ENCODE assay signal across 11 cellular contexts in the genomic region with DNA sequence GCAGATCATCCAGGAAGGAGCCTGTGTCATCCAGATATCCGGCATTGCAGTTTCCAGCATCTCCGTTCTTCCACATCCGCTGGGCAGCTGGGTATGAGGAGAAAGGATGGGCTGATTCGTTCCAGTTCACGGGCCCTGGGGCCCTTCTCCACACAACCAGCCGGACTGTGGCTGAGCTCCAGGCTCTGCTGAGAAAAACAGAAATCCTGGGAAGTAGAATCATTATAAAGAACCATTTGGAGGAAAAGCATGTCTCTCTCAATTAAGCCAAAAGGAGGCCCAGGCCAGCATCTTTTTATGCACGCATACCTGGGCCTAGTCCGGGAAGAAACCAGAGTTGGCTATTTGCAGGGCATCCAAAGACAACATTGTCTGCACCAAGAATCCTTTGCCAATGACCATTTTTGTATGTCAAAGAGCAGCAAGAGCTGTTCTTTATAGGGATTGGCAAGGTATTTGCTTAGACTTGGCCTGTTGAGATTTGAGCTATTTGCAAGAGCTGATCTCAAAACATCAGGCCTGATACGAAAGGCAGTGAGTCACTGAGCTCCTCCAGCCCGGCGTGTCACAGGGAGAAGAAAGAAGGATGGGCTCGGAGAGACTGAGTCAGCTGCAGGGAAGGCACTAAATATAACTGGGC.
DNase-seq lines count a peak whose midpoint lies in the region; ATAC-seq, FAIRE-seq and TF ChIP-seq lines count a peak whose summit lies in the region.
"Had no signal": no experiment of that assay in that cellular context is flagged by ENCODE, and none has a peak within 500 bp of the region (broad histone marks: within the 10 kb centered on the region; RNA-seq: fewer than 3 reads in every experiment).

No MANE protein-coding gene starts in this region.

- intact Hi-C loops in esophagus squamous epithelium (cut with DNase I) = no loop called here
- intact Hi-C loops in natural killer cell (cut with micrococcal nuclease) = no loop called here
- intact Hi-C loops in uterus (cut with DNase I; ENCODE audit: low total_unique reads) = no loop called here
- intact Hi-C loops in spleen (cut with DNase I; ENCODE audit: low total_unique reads) = no loop called here

- TF ChIP-seq CTCF in esophagus squamous epithelium (IDR thresholded peaks at IDR 0.05) (no peak), natural killer cell (IDR thresholded peaks at IDR 0.05) (no peak), uterus (IDR thresholded peaks at IDR 0.05) (no peak), spleen (IDR thresholded peaks at IDR 0.05 in 8 of 11, conservative IDR thresholded peaks at IDR 0.05 in 3 of 11) (no peak)

- H3K36me3 ChIP-seq in esophagus squamous epithelium = no peaks in the 10 kb centered on the region
- H3K36me3 ChIP-seq in uterus = no peaks in the 10 kb centered on the region
- H3K36me3 ChIP-seq in spleen = no peaks in the 10 kb centered on the region

- no peak overlapping the region for H3K27ac Mint-ChIP-seq in natural killer cell
- H3K27ac Mint-ChIP-seq: T-helper 17 cell had no signal

- H3K27ac ChIP-seq in esophagus squamous epithelium = peak overlapping the region; percentile 17 to 88 (median 70)
- peak overlapping the region; percentile 13 to 73 for H3K27ac ChIP-seq in uterus
- no peak overlapping the region for H3K27ac ChIP-seq in spleen
- H3K27ac ChIP-seq: parathyroid adenoma had no signal

- peak overlapping the region; percentile 17 for H3K4me3 Mint-ChIP-seq in natural killer cell
- H3K4me3 Mint-ChIP-seq: T-helper 17 cell had no signal

- H3K4me1 ChIP-seq in esophagus squamous epithelium = peaks cover 0 to 34% (median 7%) of the 10 kb centered on the region in 3 donors
- H3K4me1 ChIP-seq in uterus = no peaks in the 10 kb centered on the region
- H3K4me1 ChIP-seq in spleen = peaks cover 0 to 20% (median 1%) of the 10 kb centered on the region in 6 donors
- H3K4me1 ChIP-seq: parathyroid adenoma had no signal

- H3K27me3 Mint-ChIP-seq in natural killer cell (ENCODE audit: low read depth in 2 of 2) = peaks cover 29 to 32% of the 10 kb centered on the region in 2 donors
- H3K27me3 Mint-ChIP-seq: T-helper 17 cell had no signal

- DNase-seq in RCC 7860 (ENCODE audit: low spot score) (peak; percentile 15), esophagus squamous epithelium (lab: John Stamatoyannopoulos, UW) (no peak), natural killer cell (no peak), uterus (peak; percentile 56 to 59), spleen (no peak)
- DNase-seq: NCI-H446; stimulated activated CD8-positive, alpha-beta memory T cell treated with anti-CD3 and anti-CD28 coated beads, Interleukin-4, amount 100 ng/mL, for 48 hours; T-helper 17 cell had no signal

- H3K27me3 ChIP-seq in esophagus squamous epithelium = peaks cover 0 to 82% (median 0%) of the 10 kb centered on the region in 4 donors
- H3K27me3 ChIP-seq in uterus = no peaks in the 10 kb centered on the region
- H3K27me3 ChIP-seq in spleen (replicated peaks in 1 of 7) = peaks cover 0 to 64% (median 5%) of the 10 kb centered on the region in 7 donors

- peaks cover 4 to 6% of the 10 kb centered on the region in 2 donors for H3K9me3 Mint-ChIP-seq in natural killer cell

- TF ChIP-seq POLR2A in esophagus squamous epithelium (IDR thresholded peaks at IDR 0.05) = no peak
- no peak for TF ChIP-seq POLR2A in uterus (IDR thresholded peaks at IDR 0.05)
- no peak for TF ChIP-seq POLR2A in spleen (IDR thresholded peaks at IDR 0.05)

- peaks cover 9 to 46% of the 10 kb centered on the region in 2 donors for H3K4me1 Mint-ChIP-seq in natural killer cell

- no peak for ATAC-seq in natural killer cell
- no peak for ATAC-seq in HG03378 (IDR thresholded peaks at IDR 0.05; ENCODE audit: unreplicated experiment)
- ATAC-seq in GM19467 (IDR thresholded peaks at IDR 0.05; ENCODE audit: unreplicated experiment) = no peak
- ATAC-seq: T-helper 17 cell had no signal

- no peak for FAIRE-seq in RCC 7860 (lab: Jason Lieb, UNC)

- H3K9me3 ChIP-seq in esophagus squamous epithelium (no peaks in the 10 kb centered on the region), uterus (no peaks in the 10 kb centered on the region), spleen (no peaks in the 10 kb centered on the region)

- no peaks in the 10 kb centered on the region for H3K36me3 Mint-ChIP-seq in natural killer cell

- no peak overlapping the region for H3K4me3 ChIP-seq in esophagus squamous epithelium
- H3K4me3 ChIP-seq in uterus = no peak overlapping the region
- no peak overlapping the region for H3K4me3 ChIP-seq in spleen

- 37 to 56% methylated on average over 10 to 12 of the region's 12 CpGs for WGBS in esophagus squamous epithelium, 2 donors
- 90 to 95% (median 93%) methylated on average over 12 of the region's 12 CpGs for WGBS in spleen, 5 donors

Comparison
In these comparisons a context has a peak if more than half of its experiments do, and no peak if none do; other contexts are left out.
1. DNase-seq: peak in RCC 7860 (single experiment) and uterus (2 of 2); none in esophagus squamous epithelium (single experiment), natural killer cell (single experiment) and spleen (single experiment).
2. H3K27ac ChIP-seq: peak in esophagus squamous epithelium (4 of 4) and uterus (2 of 2); none in spleen (0 of 8).